Comparison of ENCODE assay signal across 21 cellular contexts in the genomic region with DNA sequence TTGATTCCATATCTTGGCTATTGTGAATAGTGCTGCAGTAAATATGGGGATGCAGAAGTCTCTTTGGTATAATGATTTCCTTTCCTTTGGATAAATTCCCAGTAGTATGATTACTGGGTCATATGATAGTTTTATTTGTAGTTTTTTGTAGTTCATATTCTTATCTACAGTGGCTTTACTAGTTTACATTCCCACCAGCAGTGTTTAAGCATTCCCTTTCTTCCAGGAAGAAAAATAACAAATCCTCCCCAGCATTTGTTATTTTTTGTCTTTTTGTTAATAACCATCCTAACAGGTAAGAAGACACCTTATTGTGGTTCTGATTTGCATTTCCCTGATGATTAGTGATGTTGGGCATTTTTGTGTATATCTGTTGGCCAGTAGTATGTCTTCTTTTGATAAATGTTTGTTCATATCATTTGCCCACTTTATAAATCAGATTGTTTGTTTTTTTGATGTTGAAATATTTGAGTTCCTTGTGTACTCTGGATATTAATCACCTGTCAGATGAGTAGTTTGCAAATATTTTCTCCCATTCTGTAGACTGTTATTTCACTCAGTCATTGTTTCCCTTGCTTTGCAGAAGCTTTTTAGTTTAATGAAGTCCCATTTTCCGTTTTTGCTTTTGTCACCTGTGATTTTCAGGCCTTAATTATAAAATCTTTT.
DNase-seq lines count a peak whose midpoint lies in the region; ATAC-seq and TF ChIP-seq lines count a peak whose summit lies in the region.
"Had no signal": no experiment of that assay in that cellular context is flagged by ENCODE, and none has a peak within 500 bp of the region (broad histone marks: within the 10 kb centered on the region; RNA-seq: fewer than 3 reads in every experiment).

No MANE protein-coding gene starts in this region.

- no peaks in the 10 kb centered on the region for H3K36me3 Mint-ChIP-seq in progenitor cell of endocrine pancreas (ENCODE audit: insufficient read depth)
- H3K36me3 Mint-ChIP-seq: CD8-positive, alpha-beta T cell had no signal

- TF ChIP-seq POLR2A in thyroid gland (IDR thresholded peaks at IDR 0.05), result no peak

- peaks cover 17% of the 10 kb centered on the region for H3K9me3 Mint-ChIP-seq in progenitor cell of endocrine pancreas (ENCODE audit: low read depth)

- DNase-seq in DMS53 (lab: John Stamatoyannopoulos, UW) (peak; percentile 38), NCI-H69 (lab: John Stamatoyannopoulos, UW) (peak; percentile 25), progenitor cell of endocrine pancreas (ENCODE audit: low spot score, unreplicated experiment) (no peak), HT-29 (ENCODE audit: low spot score) (no peak), thyroid gland (no peak)
- DNase-seq: Caco-2; CD8-positive, alpha-beta T cell; DMS 273 treated with DMSO at 0.1 percent for 48 hours; DND-41; Karpas-422; NCI-H2029 treated with DMSO at 0.1 percent for 48 hours; NCI-H446 treated with DMSO at 0.1 percent for 48 hours; NCI-H526; SHP77 treated with DMSO at 0.1 percent for 48 hours had no signal

- H3K9me3 ChIP-seq in thyroid gland, result no peaks in the 10 kb centered on the region
- H3K9me3 ChIP-seq: Caco-2 had no signal

- H3K27me3 ChIP-seq in thyroid gland, result no peaks in the 10 kb centered on the region

- H3K4me3 ChIP-seq in thyroid gland (replicated peaks in 1 of 3), result no peak overlapping the region
- H3K4me3 ChIP-seq: SK-N-MC had no signal

- peak overlapping the region; percentile 58 for H3K27ac ChIP-seq in VCaP
- no peak overlapping the region for H3K27ac ChIP-seq in thyroid gland
- H3K27ac ChIP-seq: C4-2B, RWPE1, SK-N-MC had no signal

- no peaks in the 10 kb centered on the region for H3K4me1 ChIP-seq in thyroid gland
- H3K4me1 ChIP-seq: Caco-2 had no signal

- H3K4me1 Mint-ChIP-seq in progenitor cell of endocrine pancreas (ENCODE audit: low read depth), result peaks cover 16% of the 10 kb centered on the region

- H3K27me3 Mint-ChIP-seq in progenitor cell of endocrine pancreas, result no peaks in the 10 kb centered on the region

- H3K4me3 Mint-ChIP-seq in progenitor cell of endocrine pancreas (ENCODE audit: low read depth), result no peak overlapping the region
- H3K4me3 Mint-ChIP-seq: B cell; CD8-positive, alpha-beta T cell had no signal

- intact Hi-C loops in thyroid gland (cut with DNase I), result no loop called here

- WGBS in thyroid gland, 2 donors, result 82 to 87% methylated on average over 1 of the region's 1 CpG

- no peaks in the 10 kb centered on the region for H3K36me3 ChIP-seq in thyroid gland

- ATAC-seq in GM21529 (IDR thresholded peaks at IDR 0.05; ENCODE audit: unreplicated experiment), result no peak
- ATAC-seq: CD8-positive, alpha-beta T cell; HepG2 had no signal

- H3K27ac Mint-ChIP-seq in progenitor cell of endocrine pancreas, result peak overlapping the region; percentile 6
- H3K27ac Mint-ChIP-seq: B cell; CD8-positive, alpha-beta T cell had no signal

- TF ChIP-seq CTCF in VCaP (conservative IDR thresholded peaks at IDR 0.05) (no peak), progenitor cell of endocrine pancreas (IDR thresholded peaks at IDR 0.05; ENCODE audit: unreplicated experiment) (no peak), thyroid gland (IDR thresholded peaks at IDR 0.05) (no peak)

Comparison
In these comparisons a context has a peak if more than half of its experiments do, and no peak if none do; other contexts are left out.
1. DNase-seq: peak in DMS53 (single experiment) and NCI-H69 (single experiment); none in progenitor cell of endocrine pancreas (single experiment), HT-29 (single experiment) and thyroid gland (0 of 2).